ENCODE assay signal across 20 cellular contexts in the genomic region with DNA sequence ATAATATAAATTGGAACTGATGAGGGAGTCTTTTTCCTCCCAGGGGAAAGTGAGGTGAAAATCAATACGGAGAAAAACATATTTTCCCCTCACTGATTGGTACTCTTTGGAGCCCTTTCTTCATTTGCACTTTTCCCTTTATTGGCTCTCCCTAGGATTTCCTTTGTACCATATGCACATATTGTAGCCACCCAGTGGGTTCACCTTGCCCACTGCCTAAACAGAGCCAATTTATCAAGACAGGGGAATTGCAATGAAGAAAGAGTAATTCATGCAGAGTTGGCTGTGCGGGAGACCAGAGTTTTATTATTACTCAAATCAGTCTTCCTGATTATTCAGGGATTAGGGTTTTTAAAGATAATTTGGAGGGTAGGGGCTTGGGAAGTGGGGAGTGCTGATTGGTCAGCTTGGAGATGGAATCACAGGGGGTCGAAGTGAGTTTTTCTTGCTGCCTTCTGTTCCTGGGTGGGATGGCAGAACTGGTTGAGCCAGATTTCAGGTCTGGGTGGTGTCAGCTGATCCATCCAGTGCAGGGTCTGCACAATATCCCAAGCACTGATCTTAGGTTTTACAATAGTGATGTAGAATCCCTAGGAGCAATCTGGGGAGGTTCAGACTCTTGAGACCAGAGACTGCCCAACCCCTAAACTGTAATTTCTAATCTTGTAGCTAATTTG. TPM values are rescaled to one million over a fixed set of nuclear protein-coding genes. Genes with fewer than 3 reads are reported as not detected.
DNase-seq lines count a peak whose midpoint lies in the region; ATAC-seq, FAIRE-seq and TF ChIP-seq lines count a peak whose summit lies in the region.
"Had no signal": no experiment of that assay in that cellular context is flagged by ENCODE, and none has a peak within 500 bp of the region (broad histone marks: within the 10 kb centered on the region; RNA-seq: fewer than 3 reads in every experiment).

No MANE protein-coding gene starts in this region.

- H3K9me3 Mint-ChIP-seq in type B pancreatic cell: peaks cover 3% of the 10 kb centered on the region
- H3K9me3 Mint-ChIP-seq in natural killer cell treated with Interleukin-12 subunit alpha and Interleukin-12 subunit beta and Interleukin-15 and Interleukin-18, amount 100 ng/mL, for 72 hours: peaks cover 5% of the 10 kb centered on the region

- no peak overlapping the region for H4K8ac ChIP-seq in H1 (ENCODE audit: extremely low read depth, insufficient read depth, low read length)
- H4K8ac ChIP-seq in mesenchymal stem cell (ENCODE audit: low read length): no peak overlapping the region

- H2BK20ac ChIP-seq in H1 (ENCODE audit: low read length): peak overlapping the region; percentile 48; the same call in 1 of the 2 replicates

- peak overlapping the region; percentile 13; the same call in 1 of the 2 replicates for H3K18ac ChIP-seq in H1 (ENCODE audit: extremely low read depth, low read length)
- peak overlapping the region in 1 of 2 experiments; percentile 9 for H3K18ac ChIP-seq in mesenchymal stem cell (ENCODE audit: low read depth in 1 of 2, low read length in 2 of 2)

- peaks cover 23% of the 10 kb centered on the region for H3K4me1 Mint-ChIP-seq in type B pancreatic cell (ENCODE audit: unreplicated experiment)
- H3K4me1 Mint-ChIP-seq in natural killer cell treated with Interleukin-12 subunit alpha and Interleukin-12 subunit beta and Interleukin-15 and Interleukin-18, amount 100 ng/mL, for 72 hours (ENCODE audit: low read depth in 2 of 2): no peaks in the 10 kb centered on the region
- H3K4me1 Mint-ChIP-seq: CD4-positive, alpha-beta memory T cell had no signal

- no peak for TF ChIP-seq RAD21 in H1 (IDR thresholded peaks at IDR 0.05 in 1 of 2, conservative IDR thresholded peaks at IDR 0.05 in 1 of 2; ENCODE audit: low read depth in 2 of 2, low read length in 2 of 2)

- no peaks in the 10 kb centered on the region for H3K23me2 ChIP-seq in H1 (ENCODE audit: low read depth, low read length)

- H3K79me2 ChIP-seq in H1 (ENCODE audit: control insufficient read depth in 1 of 2, insufficient read depth in 2 of 2, low read length in 2 of 2): no peaks in the 10 kb centered on the region

- H3K9ac ChIP-seq in HUES48 (ENCODE audit: low read depth, low read length): no peak overlapping the region
- no peak overlapping the region for H3K9ac ChIP-seq in H1 (replicated peaks in 1 of 4; ENCODE audit: extremely low read depth in 1 of 4, low read depth in 3 of 4, low read length in 3 of 4)
- H3K9ac ChIP-seq in mesenchymal stem cell (ENCODE audit: low read length): no peak overlapping the region

- H3K4me2 ChIP-seq in H1 (ENCODE audit: insufficient read depth in 1 of 2, low read depth in 2 of 2, low read length in 2 of 2) (peak overlapping the region; percentile 19 to 55; a peak in 2 of 4 replicates), mesenchymal stem cell (ENCODE audit: low read length, poor library complexity, severe bottlenecking) (no peak overlapping the region)
- H3K4me2 ChIP-seq: A549 had no signal

- H3K4me3 ChIP-seq in HUES48 (ENCODE audit: low read depth, low read length) (peak overlapping the region; percentile 14; the same call in 1 of the 2 replicates), H1 (ENCODE audit: extremely low read depth in 1 of 4, insufficient read depth in 2 of 4, low read depth in 3 of 4, low read length in 4 of 4) (peak overlapping the region in 1 of 4 experiments; percentile 34; a peak in 1 of 8 replicates), mesenchymal stem cell (ENCODE audit: insufficient read depth in 1 of 2, low read depth in 1 of 2, low read length in 2 of 2) (no peak overlapping the region), H7 (ENCODE audit: insufficient read depth, low read depth, low read length) (no peak overlapping the region)
- H3K4me3 ChIP-seq: A549, K562 had no signal

- no peaks in the 10 kb centered on the region for H3K36me3 Mint-ChIP-seq in type B pancreatic cell
- H3K36me3 Mint-ChIP-seq in natural killer cell treated with Interleukin-12 subunit alpha and Interleukin-12 subunit beta and Interleukin-15 and Interleukin-18, amount 100 ng/mL, for 72 hours: no peaks in the 10 kb centered on the region
- H3K36me3 Mint-ChIP-seq: CD4-positive, alpha-beta memory T cell had no signal

- no peak for TF ChIP-seq EP300 in H1 (IDR thresholded peaks at IDR 0.05; ENCODE audit: borderline replicate concordance in 1 of 2, low read depth in 2 of 2, low read length in 2 of 2)

- H2BK12ac ChIP-seq in H1 (ENCODE audit: low read depth, low read length) (no peak overlapping the region), mesenchymal stem cell (ENCODE audit: low read length in 2 of 2) (no peak overlapping the region)

- H3K27me3 ChIP-seq in HUES48 (ENCODE audit: control insufficient read depth, insufficient read depth, low read length) (no peaks in the 10 kb centered on the region), H1 (replicated peaks in 1 of 4; ENCODE audit: control insufficient read depth in 3 of 4, extremely low read depth in 1 of 4, insufficient read depth in 3 of 4, low read length in 3 of 4) (0 out of 7 replicates have a peak, but pooled peaks cover 0 to 1% (median 0%) of the 10 kb centered on the region in 4 experiments), mesenchymal stem cell (ENCODE audit: control insufficient read depth in 1 of 2, insufficient read depth in 1 of 2, low read length in 2 of 2) (no peaks in the 10 kb centered on the region), H7 (ENCODE audit: control insufficient read depth, insufficient read depth, low read length) (no peaks in the 10 kb centered on the region)
- H3K27me3 ChIP-seq: BE2C had no signal

- no peaks in the 10 kb centered on the region for H4K20me1 ChIP-seq in H1 (replicated peaks in 1 of 2; ENCODE audit: control insufficient read depth in 1 of 2, insufficient read depth in 2 of 2, low read length in 2 of 2)

- FAIRE-seq in H1 (lab: Jason Lieb, UNC): peak; percentile 28
- FAIRE-seq: A549, D721Med, GM18507, K562 had no signal

- peak overlapping the region; percentile 13 for H2BK120ac ChIP-seq in H1 (replicated peaks; ENCODE audit: low read depth, low read length)
- H2BK120ac ChIP-seq in mesenchymal stem cell (ENCODE audit: low read depth, low read length): peak overlapping the region; percentile 23

- peak overlapping the region; percentile 7; the same call in 1 of the 2 replicates for H2BK5ac ChIP-seq in H1 (ENCODE audit: low read depth, low read length)
- no peak overlapping the region for H2BK5ac ChIP-seq in mesenchymal stem cell (ENCODE audit: low read depth, low read length, poor library complexity, severe bottlenecking)

- TF ChIP-seq CTCF in H1 (IDR thresholded peaks at IDR 0.05; ENCODE audit: control extremely low read depth in 1 of 3, insufficient read depth in 1 of 3, low read depth in 1 of 3, low read length in 3 of 3) (no peak), type B pancreatic cell (conservative IDR thresholded peaks at IDR 0.05) (no peak)

- peaks cover 17% of the 10 kb centered on the region for H3K9me3 ChIP-seq in HUES48 (ENCODE audit: control insufficient read depth, insufficient read depth, low read length)
- H3K9me3 ChIP-seq in H1 (ENCODE audit: insufficient read depth in 2 of 2, low read depth in 1 of 2, low read length in 1 of 2): peaks cover 15 to 21% of the 10 kb centered on the region in 2 experiments
- peaks cover 20% of the 10 kb centered on the region for H3K9me3 ChIP-seq in mesenchymal stem cell (ENCODE audit: control insufficient read depth, low read length)
- H3K9me3 ChIP-seq: BE2C had no signal

- CTCF ChIA-PET in H1 (lab: Charles Lee; ENCODE audit: partially characterized antibody): interaction anchor here (1.4 kb wide), 1 partner anchor 65 kb away, joined by 3 read pairs; no protein-coding TSS in a partner anchor

- H3K4ac ChIP-seq in H1 (replicated peaks; ENCODE audit: insufficient read length, low read depth, low read length): no peak overlapping the region
- H3K4ac ChIP-seq in mesenchymal stem cell (ENCODE audit: low read depth in 1 of 2, low read length in 2 of 2): no peak overlapping the region

- no peak overlapping the region for H3K14ac ChIP-seq in H1 (ENCODE audit: insufficient read length)
- H3K14ac ChIP-seq in mesenchymal stem cell (ENCODE audit: low read length in 2 of 2): no peak overlapping the region

- no peak overlapping the region for H2AFZ ChIP-seq in H1 (ENCODE audit: low read length)
- H2AFZ ChIP-seq in mesenchymal stem cell (ENCODE audit: low read depth, low read length): no peak overlapping the region

- POLR2A ChIA-PET in H1 (lab: Charles Lee; ENCODE audit: partially characterized antibody): no interaction called here

- H3K23ac ChIP-seq in H1 (ENCODE audit: insufficient read length) (no peak overlapping the region), mesenchymal stem cell (ENCODE audit: low read length in 2 of 2) (no peak overlapping the region)

- H3K79me1 ChIP-seq in H1 (ENCODE audit: low read depth, low read length): no peaks in the 10 kb centered on the region
- H3K79me1 ChIP-seq in mesenchymal stem cell (replicated peaks; ENCODE audit: low read length, poor library complexity, severe bottlenecking): no peaks in the 10 kb centered on the region

- no peak for ATAC-seq in natural killer cell treated with Interleukin-12 subunit alpha and Interleukin-12 subunit beta and Interleukin-15 and Interleukin-18, amount 100 ng/mL, for 72 hours
- ATAC-seq: A549, HCT116, K562 had no signal

- H4K91ac ChIP-seq in H1 (replicated peaks; ENCODE audit: insufficient read length, low read length): no peak overlapping the region
- no peak overlapping the region for H4K91ac ChIP-seq in mesenchymal stem cell (ENCODE audit: low read length)

- H3K4me1 ChIP-seq in HUES48 (ENCODE audit: control insufficient read depth, insufficient read depth, low read length): peaks cover 28% of the 10 kb centered on the region
- H3K4me1 ChIP-seq in H1 (replicated peaks in 1 of 4; ENCODE audit: control insufficient read depth in 3 of 4, insufficient read depth in 4 of 4, low read length in 3 of 4): peaks cover 4 to 23% (median 17%) of the 10 kb centered on the region in 4 experiments
- no peaks in the 10 kb centered on the region for H3K4me1 ChIP-seq in mesenchymal stem cell (ENCODE audit: control insufficient read depth, insufficient read depth, low read depth, low read length)

- DNase-seq in H1 (ENCODE audit: low read depth in 1 of 2, low spot score in 2 of 2): no peak
- no peak for DNase-seq in mesenchymal stem cell
- DNase-seq in type B pancreatic cell (ENCODE audit: extremely low spot score, unreplicated experiment): no peak
- DNase-seq in stimulated activated naive CD4-positive, alpha-beta T cell treated with Interleukin-2 at 50 U/mL for 16 hours (lab: John Stamatoyannopoulos, UW): no peak
- no peak for DNase-seq in activated gamma-delta T cell treated with Interleukin-2 at 50 U/mL for 16 hours
- no peak for DNase-seq in natural killer cell treated with Interleukin-12 subunit alpha and Interleukin-12 subunit beta and Interleukin-15 and Interleukin-18, amount 100 ng/mL, for 72 hours (ENCODE audit: low spot score)
- DNase-seq in H7: no peak
- DNase-seq: BE2C; CD4-positive, alpha-beta memory T cell; DMS153; DND-41; GF-D8; GOT3 had no signal

- no peak overlapping the region for H2AK5ac ChIP-seq in H1 (ENCODE audit: low read depth, low read length)
- no peak overlapping the region for H2AK5ac ChIP-seq in mesenchymal stem cell (ENCODE audit: low read length, severe bottlenecking)

- H3K36me3 ChIP-seq in HUES48 (ENCODE audit: control insufficient read depth, insufficient read depth, low read length) (no peaks in the 10 kb centered on the region), H1 (ENCODE audit: control insufficient read depth in 2 of 4, insufficient read depth in 4 of 4, low read length in 3 of 4) (peaks cover 0 to 11% (median 0%) of the 10 kb centered on the region in 4 experiments; a peak in 2 of 8 replicates), mesenchymal stem cell (ENCODE audit: control insufficient read depth in 1 of 2, insufficient read depth in 2 of 2, low read depth in 1 of 2, low read length in 2 of 2) (no peaks in the 10 kb centered on the region), H7 (replicated peaks; ENCODE audit: control insufficient read depth, insufficient read depth, low read length) (no peaks in the 10 kb centered on the region)
- H3K36me3 ChIP-seq: BE2C had no signal

- H3K27me3 Mint-ChIP-seq in type B pancreatic cell: no peaks in the 10 kb centered on the region
- H3K27me3 Mint-ChIP-seq in natural killer cell treated with Interleukin-12 subunit alpha and Interleukin-12 subunit beta and Interleukin-15 and Interleukin-18, amount 100 ng/mL, for 72 hours: peaks cover 0 to 6% of the 10 kb centered on the region in 2 donors

- 0% methylated on average over 3 of the region's 3 CpGs; no CpG with 5 or more reads in 1 of the 2 experiments for WGBS in H1 (ENCODE audit: extremely low coverage in 1 of 2, insufficient coverage in 1 of 2, insufficient read length in 1 of 2, insufficient replicate concordance in 2 of 2, low coverage in 1 of 2, low lambda C conversion rate in 2 of 2, missing lambda C conversion rate in 1 of 2), 2 experiments
- 64% methylated on average over 2 of the region's 3 CpGs for WGBS in mesenchymal stem cell

- peak overlapping the region; percentile 83 for H3K27ac ChIP-seq in HUES48 (ENCODE audit: low read depth, low read length)
- H3K27ac ChIP-seq in H1 (ENCODE audit: low read depth, low read length): peak overlapping the region; percentile 33; the same call in 1 of the 2 replicates
- H3K27ac ChIP-seq in mesenchymal stem cell (ENCODE audit: low read length, poor library complexity, severe bottlenecking): no peak overlapping the region
- H3K27ac ChIP-seq: A549, C4-2B had no signal

- H2BK15ac ChIP-seq in H1 (ENCODE audit: low read length): no peak overlapping the region
- H2BK15ac ChIP-seq in mesenchymal stem cell (ENCODE audit: low read depth, poor library complexity, severe bottlenecking): no peak overlapping the region

- peak overlapping the region; percentile 30 for H4K5ac ChIP-seq in H1 (ENCODE audit: insufficient read length, low read depth, low read length)

- no peak overlapping the region for H3K56ac ChIP-seq in H1 (replicated peaks; ENCODE audit: insufficient read length, low read depth, low read length)

- H3K4me3 Mint-ChIP-seq in type B pancreatic cell: no peak overlapping the region
- no peak overlapping the region for H3K4me3 Mint-ChIP-seq in natural killer cell treated with Interleukin-12 subunit alpha and Interleukin-12 subunit beta and Interleukin-15 and Interleukin-18, amount 100 ng/mL, for 72 hours
- H3K4me3 Mint-ChIP-seq: CD4-positive, alpha-beta memory T cell had no signal

- peak overlapping the region; percentile 32 for H3K27ac Mint-ChIP-seq in type B pancreatic cell
- no peak overlapping the region for H3K27ac Mint-ChIP-seq in natural killer cell treated with Interleukin-12 subunit alpha and Interleukin-12 subunit beta and Interleukin-15 and Interleukin-18, amount 100 ng/mL, for 72 hours
- H3K27ac Mint-ChIP-seq: CD4-positive, alpha-beta memory T cell had no signal

- TF ChIP-seq POLR2A in H1 (IDR thresholded peaks at IDR 0.05; ENCODE audit: control extremely low read depth in 1 of 2, low read depth in 2 of 2, low read length in 2 of 2): no peak

RNA-seq across cellular contexts. Expression of a gene that starts 15.1 kb away (rescaled TPM):
- 0.09 TPM in 1 of 2 replicates, not detected in the other for total RNA-seq in H1 (2021; fragmentation: NEBNext Ultra II Directional; extraction: Animal tissue kit (Norgen Biotek cat#: 25700))
- 0.03 and 0.08 TPM in 2 replicates for polyA plus RNA-seq in H1 (2011; rRNA removed)
- polyA plus RNA-seq in H1 (2011; cell fraction: cytosol; rRNA removed): 0.04 TPM
- polyA plus RNA-seq in H1 (2011; cell fraction: nucleus; rRNA removed): 0.03 TPM
- polyA plus RNA-seq in H1 (2012, experiment 1 of 2): 0.09 to 0.17 TPM (median 0.10 TPM) in 3 of 4 replicates, not detected in the other
- polyA plus RNA-seq in H1 (2012, experiment 2 of 2): not detected
- polyA plus RNA-seq in H1 (2013, experiment 1 of 2): not detected
- polyA plus RNA-seq in H1 (2013, experiment 2 of 2): 0.06 TPM
- polyA minus RNA-seq in H1 (2011; rRNA and poly(A)+ RNA removed): 0.05 TPM in 1 of 2 replicates, not detected in the other
- not detected for polyA minus RNA-seq in H1 (2011; cell fraction: cytosol; rRNA and poly(A)+ RNA removed)
- not detected for polyA minus RNA-seq in H1 (2011; cell fraction: nucleus; rRNA and poly(A)+ RNA removed)
- 46.9 TPM for polyA plus RNA-seq in mesenchymal stem cell (2013, experiment 1 of 2)
- 47.3 TPM for polyA plus RNA-seq in mesenchymal stem cell (2013, experiment 2 of 2)
- total RNA-seq in type B pancreatic cell (ENCODE audit: low replicate concordance): 2.5 and 3.2 TPM in 2 replicates
- not detected for total RNA-seq in natural killer cell treated with Interleukin-12 subunit alpha and Interleukin-12 subunit beta and Interleukin-15 and Interleukin-18, amount 100 ng/mL, for 72 hours
- not detected in 2 replicates for total RNA-seq in H7 (2014; rRNA removed; shearing (Covaris generic))
- total RNA-seq: CD4-positive, alpha-beta memory T cell; K562 had no signal
- polyA plus RNA-seq: CD4-positive, alpha-beta memory T cell; K562 had no signal
